In genomic region chr7:351681-352480, GRCh38 we compare ENCODE assay signal across 2 cellular contexts.
TF ChIP-seq lines count a peak whose summit lies in the region.

No MANE protein-coding gene starts in this region.

TF ChIP-seq in WTC11, 78 proteins besides CTCF, POLR2A, EP300 and RAD21:
- TF ChIP-seq ZNF532 (CRISPR knock-in tag; IDR thresholded peaks at IDR 0.05; ENCODE audit: borderline replicate concordance) = no peak
- no peak for TF ChIP-seq PRRX2 (CRISPR knock-in tag; IDR thresholded peaks at IDR 0.05)
- TF ChIP-seq GTF2I (CRISPR knock-in tag; conservative IDR thresholded peaks at IDR 0.05) = no peak
- TF ChIP-seq, protein P1, sequence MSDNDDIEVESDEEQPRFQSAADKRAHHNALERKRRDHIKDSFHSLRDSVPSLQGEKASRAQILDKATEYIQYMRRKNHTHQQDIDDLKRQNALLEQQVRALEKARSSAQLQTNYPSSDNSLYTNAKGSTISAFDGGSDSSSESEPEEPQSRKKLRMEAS (CRISPR knock-in tag; IDR thresholded peaks at IDR 0.05) = no peak
- TF ChIP-seq ZNF219 (CRISPR knock-in tag; IDR thresholded peaks at IDR 0.05; ENCODE audit: borderline replicate concordance) = no peak
- TF ChIP-seq, protein P2, sequence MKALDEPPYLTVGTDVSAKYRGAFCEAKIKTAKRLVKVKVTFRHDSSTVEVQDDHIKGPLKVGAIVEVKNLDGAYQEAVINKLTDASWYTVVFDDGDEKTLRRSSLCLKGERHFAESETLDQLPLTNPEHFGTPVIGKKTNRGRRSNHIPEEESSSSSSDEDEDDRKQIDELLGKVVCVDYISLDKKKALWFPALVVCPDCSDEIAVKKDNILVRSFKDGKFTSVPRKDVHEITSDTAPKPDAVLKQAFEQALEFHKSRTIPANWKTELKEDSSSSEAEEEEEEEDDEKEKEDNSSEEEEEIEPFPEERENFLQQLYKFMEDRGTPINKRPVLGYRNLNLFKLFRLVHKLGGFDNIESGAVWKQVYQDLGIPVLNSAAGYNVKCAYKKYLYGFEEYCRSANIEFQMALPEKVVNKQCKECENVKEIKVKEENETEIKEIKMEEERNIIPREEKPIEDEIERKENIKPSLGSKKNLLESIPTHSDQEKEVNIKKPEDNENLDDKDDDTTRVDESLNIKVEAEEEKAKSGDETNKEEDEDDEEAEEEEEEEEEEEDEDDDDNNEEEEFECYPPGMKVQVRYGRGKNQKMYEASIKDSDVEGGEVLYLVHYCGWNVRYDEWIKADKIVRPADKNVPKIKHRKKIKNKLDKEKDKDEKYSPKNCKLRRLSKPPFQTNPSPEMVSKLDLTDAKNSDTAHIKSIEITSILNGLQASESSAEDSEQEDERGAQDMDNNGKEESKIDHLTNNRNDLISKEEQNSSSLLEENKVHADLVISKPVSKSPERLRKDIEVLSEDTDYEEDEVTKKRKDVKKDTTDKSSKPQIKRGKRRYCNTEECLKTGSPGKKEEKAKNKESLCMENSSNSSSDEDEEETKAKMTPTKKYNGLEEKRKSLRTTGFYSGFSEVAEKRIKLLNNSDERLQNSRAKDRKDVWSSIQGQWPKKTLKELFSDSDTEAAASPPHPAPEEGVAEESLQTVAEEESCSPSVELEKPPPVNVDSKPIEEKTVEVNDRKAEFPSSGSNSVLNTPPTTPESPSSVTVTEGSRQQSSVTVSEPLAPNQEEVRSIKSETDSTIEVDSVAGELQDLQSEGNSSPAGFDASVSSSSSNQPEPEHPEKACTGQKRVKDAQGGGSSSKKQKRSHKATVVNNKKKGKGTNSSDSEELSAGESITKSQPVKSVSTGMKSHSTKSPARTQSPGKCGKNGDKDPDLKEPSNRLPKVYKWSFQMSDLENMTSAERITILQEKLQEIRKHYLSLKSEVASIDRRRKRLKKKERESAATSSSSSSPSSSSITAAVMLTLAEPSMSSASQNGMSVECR (CRISPR knock-in tag; IDR thresholded peaks at IDR 0.05; ENCODE audit: borderline replicate concordance) = no peak
- no peak for TF ChIP-seq SP1 (CRISPR knock-in tag; conservative IDR thresholded peaks at IDR 0.05)

TF ChIP-seq in SK-N-SH, 30 proteins besides CTCF, POLR2A, EP300 and RAD21 (continued from another document):
- TF ChIP-seq, protein P3, sequence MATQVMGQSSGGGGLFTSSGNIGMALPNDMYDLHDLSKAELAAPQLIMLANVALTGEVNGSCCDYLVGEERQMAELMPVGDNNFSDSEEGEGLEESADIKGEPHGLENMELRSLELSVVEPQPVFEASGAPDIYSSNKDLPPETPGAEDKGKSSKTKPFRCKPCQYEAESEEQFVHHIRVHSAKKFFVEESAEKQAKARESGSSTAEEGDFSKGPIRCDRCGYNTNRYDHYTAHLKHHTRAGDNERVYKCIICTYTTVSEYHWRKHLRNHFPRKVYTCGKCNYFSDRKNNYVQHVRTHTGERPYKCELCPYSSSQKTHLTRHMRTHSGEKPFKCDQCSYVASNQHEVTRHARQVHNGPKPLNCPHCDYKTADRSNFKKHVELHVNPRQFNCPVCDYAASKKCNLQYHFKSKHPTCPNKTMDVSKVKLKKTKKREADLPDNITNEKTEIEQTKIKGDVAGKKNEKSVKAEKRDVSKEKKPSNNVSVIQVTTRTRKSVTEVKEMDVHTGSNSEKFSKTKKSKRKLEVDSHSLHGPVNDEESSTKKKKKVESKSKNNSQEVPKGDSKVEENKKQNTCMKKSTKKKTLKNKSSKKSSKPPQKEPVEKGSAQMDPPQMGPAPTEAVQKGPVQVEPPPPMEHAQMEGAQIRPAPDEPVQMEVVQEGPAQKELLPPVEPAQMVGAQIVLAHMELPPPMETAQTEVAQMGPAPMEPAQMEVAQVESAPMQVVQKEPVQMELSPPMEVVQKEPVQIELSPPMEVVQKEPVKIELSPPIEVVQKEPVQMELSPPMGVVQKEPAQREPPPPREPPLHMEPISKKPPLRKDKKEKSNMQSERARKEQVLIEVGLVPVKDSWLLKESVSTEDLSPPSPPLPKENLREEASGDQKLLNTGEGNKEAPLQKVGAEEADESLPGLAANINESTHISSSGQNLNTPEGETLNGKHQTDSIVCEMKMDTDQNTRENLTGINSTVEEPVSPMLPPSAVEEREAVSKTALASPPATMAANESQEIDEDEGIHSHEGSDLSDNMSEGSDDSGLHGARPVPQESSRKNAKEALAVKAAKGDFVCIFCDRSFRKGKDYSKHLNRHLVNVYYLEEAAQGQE (IDR thresholded peaks at IDR 0.05; ENCODE audit: low read depth, low read length) = no peak
- TF ChIP-seq RFX5 (IDR thresholded peaks at IDR 0.05; ENCODE audit: low read length) = no peak
- TF ChIP-seq POLR2AphosphoS5 (IDR thresholded peaks at IDR 0.05; ENCODE audit: low read depth, low read length) = no peak
- TF ChIP-seq GATA2 (CRISPR knock-in tag; IDR thresholded peaks at IDR 0.05) = no peak
- TF ChIP-seq JUND (IDR thresholded peaks at IDR 0.05) = no peak
- TF ChIP-seq, protein P1 (IDR thresholded peaks at IDR 0.05; ENCODE audit: low read depth) = no peak
- no peak for TF ChIP-seq TAF1 (IDR thresholded peaks at IDR 0.05; ENCODE audit: borderline replicate concordance, low read depth, low read length)
- no peak for TF ChIP-seq EZH2phosphoT487 (IDR thresholded peaks at IDR 0.05; ENCODE audit: borderline replicate concordance, low read depth)
- TF ChIP-seq, protein P4, sequence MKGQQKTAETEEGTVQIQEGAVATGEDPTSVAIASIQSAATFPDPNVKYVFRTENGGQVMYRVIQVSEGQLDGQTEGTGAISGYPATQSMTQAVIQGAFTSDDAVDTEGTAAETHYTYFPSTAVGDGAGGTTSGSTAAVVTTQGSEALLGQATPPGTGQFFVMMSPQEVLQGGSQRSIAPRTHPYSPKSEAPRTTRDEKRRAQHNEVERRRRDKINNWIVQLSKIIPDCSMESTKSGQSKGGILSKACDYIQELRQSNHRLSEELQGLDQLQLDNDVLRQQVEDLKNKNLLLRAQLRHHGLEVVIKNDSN (IDR thresholded peaks at IDR 0.05; ENCODE audit: borderline replicate concordance, low read depth) = no peak
- TF ChIP-seq RXRA (IDR thresholded peaks at IDR 0.05; ENCODE audit: borderline replicate concordance, low read depth) = no peak
- TF ChIP-seq MEF2A (IDR thresholded peaks at IDR 0.05; ENCODE audit: borderline replicate concordance, low read depth) = no peak
- TF ChIP-seq NFIC (IDR thresholded peaks at IDR 0.05; ENCODE audit: borderline replicate concordance) = no peak
